ENCODE assay signal across 8 cellular contexts in the genomic region with DNA sequence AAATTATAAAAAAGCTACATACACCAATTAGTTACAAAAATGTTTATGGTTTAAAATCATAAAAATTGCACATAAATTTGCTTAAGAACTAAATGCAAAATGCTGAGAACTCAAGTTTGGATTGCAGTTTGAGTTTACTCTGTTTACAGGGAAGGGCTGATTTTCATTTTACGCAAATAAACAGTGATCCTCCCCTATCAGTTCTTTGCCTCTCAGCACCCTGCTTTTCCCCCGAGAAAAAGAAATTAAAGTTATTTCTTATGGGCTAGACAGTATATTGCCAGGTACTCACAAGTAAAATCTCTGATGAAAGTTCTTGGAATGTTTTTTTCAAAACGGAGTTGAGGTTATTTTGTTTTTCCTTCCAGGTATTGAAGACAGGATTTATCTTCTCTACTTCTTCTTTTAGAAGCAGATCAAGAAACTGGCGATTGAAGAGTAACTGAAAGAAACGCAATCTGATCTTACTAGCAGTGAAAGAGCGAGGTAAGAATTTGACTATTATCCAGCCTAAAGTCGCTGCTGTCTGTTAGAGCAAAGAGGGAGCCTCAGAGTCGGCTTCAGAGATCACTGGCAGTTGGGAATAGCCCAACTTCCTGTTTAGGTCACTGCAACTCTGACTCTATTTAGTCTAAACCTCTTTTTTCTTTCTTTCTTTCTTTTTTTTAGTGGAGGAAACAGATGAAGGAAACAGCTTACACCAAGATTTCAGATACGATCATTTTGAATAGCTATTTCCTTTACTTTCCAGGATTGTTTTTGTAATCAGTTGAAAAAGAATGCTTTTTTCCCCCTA. TPM values are rescaled to one million over a fixed set of nuclear protein-coding genes. Genes with fewer than 3 reads are reported as not detected.
DNase-seq lines count a peak whose midpoint lies in the region; ATAC-seq and TF ChIP-seq lines count a peak whose summit lies in the region.

A gene (minus strand): TSS at position 528 of the 796 bp plus-strand sequence. CDS start 50,667 bp downstream, outside the sequence.

- DNase-seq in BJ (ENCODE audit: low read depth), result no peak
- no peak for DNase-seq in LNCaP clone FGC (ENCODE audit: low read depth)
- no peak for DNase-seq in cerebellum (ENCODE audit: low spot score)
- peak in 1 of 2 donors; percentile 35 for DNase-seq in left lung
- no peak for DNase-seq in thoracic aorta (ENCODE audit: low spot score)
- DNase-seq in RWPE1 (ENCODE audit: low spot score), result no peak
- no peak for DNase-seq in activated CD4-positive, CD25-positive, alpha-beta regulatory T cell (lab: John Stamatoyannopoulos, UW)

- H3K27ac ChIP-seq in left lung, result peak within 1 kb of the TSS; percentile 83 to 86
- H3K27ac ChIP-seq in thoracic aorta, result peak within 1 kb of the TSS in 1 of 2 donors; percentile 58
- H3K27ac ChIP-seq in RWPE1, result no peak within 1 kb of the TSS

- H3K4me3 ChIP-seq in BJ (ENCODE audit: low read depth, low read length) (peak within 1 kb of the TSS; percentile 40), LNCaP clone FGC (ENCODE audit: low read depth, low read length) (peak within 1 kb of the TSS; percentile 63), left lung (peak within 1 kb of the TSS; percentile 31 to 54), thoracic aorta (peak within 1 kb of the TSS; percentile 71)

- intact Hi-C loops in left lung (cut with DNase I), result no loop called here

- no peaks in the 10 kb centered on the region for H3K36me3 ChIP-seq in BJ (ENCODE audit: control insufficient read depth, insufficient read depth, low read length)
- no peaks in the 10 kb centered on the region for H3K36me3 ChIP-seq in left lung
- no peaks in the 10 kb centered on the region for H3K36me3 ChIP-seq in thoracic aorta

- POLR2A ChIA-PET in BJ (lab: Charles Lee), result no interaction called here
- POLR2A ChIA-PET in RWPE1 (lab: Yijun Ruan, JAX; ENCODE audit: low non-redundant PET), result no interaction called here

- H3K4me1 ChIP-seq in left lung (peaks cover 7 to 14% of the 10 kb centered on the region in 2 donors), thoracic aorta (ENCODE audit: control insufficient read depth in 1 of 2, low read depth in 2 of 2) (peaks cover 0 to 3% of the 10 kb centered on the region in 2 donors)

- H3K27me3 ChIP-seq in BJ (ENCODE audit: control insufficient read depth, insufficient read depth, low read length), result no peaks in the 10 kb centered on the region
- H3K27me3 ChIP-seq in left lung, result no peaks in the 10 kb centered on the region
- H3K27me3 ChIP-seq in thoracic aorta (replicated peaks; ENCODE audit: insufficient read depth), result no peaks in the 10 kb centered on the region

- ATAC-seq in left lung, result peak; percentile 76
- no peak for ATAC-seq in thoracic aorta (ENCODE audit: insufficient number of reproducible peaks, low FRiP score, low read depth)
- ATAC-seq in GM21381 (IDR thresholded peaks at IDR 0.05; ENCODE audit: unreplicated experiment), result no peak

- CTCF ChIA-PET in BJ (lab: Yijun Ruan, JAX) (no interaction called here), RWPE1 (lab: Yijun Ruan, JAX) (interaction anchor here (0.6 kb wide), 2 partner anchors 12 to 42 kb away, joined by 3 to 5 read pairs; no protein-coding TSS in a partner anchor)

- H3K9me3 ChIP-seq in left lung, result no peaks in the 10 kb centered on the region
- no peaks in the 10 kb centered on the region for H3K9me3 ChIP-seq in thoracic aorta

- TF ChIP-seq CTCF in BJ (IDR thresholded peaks at IDR 0.05; ENCODE audit: insufficient read depth, low read depth, low read length), result no peak
- no peak for TF ChIP-seq CTCF in LNCaP clone FGC (IDR thresholded peaks at IDR 0.05; ENCODE audit: control insufficient read depth, extremely low read depth, insufficient read depth)
- TF ChIP-seq CTCF in left lung (IDR thresholded peaks at IDR 0.05), result no peak
- TF ChIP-seq CTCF in thoracic aorta (IDR thresholded peaks at IDR 0.05), result no peak
- no peak for TF ChIP-seq CTCF in RWPE1 (conservative IDR thresholded peaks at IDR 0.05; ENCODE audit: low read depth)

RNA-seq across cellular contexts. Expression of the gene that starts here (rescaled TPM):
- polyA plus RNA-seq in BJ (2011; rRNA removed), result 10.9 and 28.2 TPM in 2 replicates
- 9.1 and 13.2 TPM in 2 replicates for polyA minus RNA-seq in BJ (2011; rRNA and poly(A)+ RNA removed)
- total RNA-seq in cerebellum (40.3 TPM), left lung (100 to 1,000 TPM; 187 to 300 TPM), thoracic aorta (10 to 100 TPM; 63.5 to 86.8 TPM)
